In genomic region chr12:118064608-118065007, GRCh38 we compare ENCODE assay signal across 8 cellular contexts. TPM values are rescaled to one million over a fixed set of nuclear protein-coding genes. Genes with fewer than 3 reads are reported as not detected.
A peak's percentile ranks its signal among the peaks of the same experiment; 100 is the strongest.
DNase-seq lines count a peak whose midpoint lies in the region; ATAC-seq and TF ChIP-seq lines count a peak whose summit lies in the region.

No MANE protein-coding gene starts in this region.

- H3K4me3 ChIP-seq in Karpas-422 (ENCODE audit: low read length): no peak overlapping the region
- H3K4me3 ChIP-seq in spleen: no peak overlapping the region

- peaks cover 28% of the 10 kb centered on the region for H3K27me3 Mint-ChIP-seq in central memory CD8-positive, alpha-beta T cell

- H3K9ac ChIP-seq in Karpas-422 (ENCODE audit: low read length): no peak overlapping the region

- intact Hi-C loops in spleen (cut with DNase I; ENCODE audit: low total_unique reads): no loop called here

- H3K9me3 ChIP-seq in Karpas-422 (ENCODE audit: low read length) (no peaks in the 10 kb centered on the region), spleen (no peaks in the 10 kb centered on the region)

- no peak overlapping the region for H3K27ac Mint-ChIP-seq in central memory CD8-positive, alpha-beta T cell (ENCODE audit: low read depth)

- H3K4me3 Mint-ChIP-seq in central memory CD8-positive, alpha-beta T cell: peak overlapping the region; percentile 20

- WGBS in spleen, 5 donors: 16 to 30% (median 18%) methylated on average over 2 of the region's 2 CpGs

- H3K4me1 Mint-ChIP-seq in central memory CD8-positive, alpha-beta T cell: peaks cover 32% of the 10 kb centered on the region

- H3K9me3 Mint-ChIP-seq in central memory CD8-positive, alpha-beta T cell: no peaks in the 10 kb centered on the region

- H3K4me1 ChIP-seq in Karpas-422 (ENCODE audit: low read length) (peaks cover 38% of the 10 kb centered on the region), spleen (peaks cover 16 to 63% (median 46%) of the 10 kb centered on the region in 6 donors)

- no peaks in the 10 kb centered on the region; the same call in 1 of the 2 replicates for H4K20me1 ChIP-seq in Karpas-422 (ENCODE audit: insufficient read depth, low read depth, low read length)

- 0 out of 2 replicates have a peak, but pooled peaks cover 5% of the 10 kb centered on the region for H3K27me3 ChIP-seq in Karpas-422 (ENCODE audit: low read length)
- H3K27me3 ChIP-seq in spleen (replicated peaks in 1 of 7): no peaks in the 10 kb centered on the region

- TF ChIP-seq CTCF in spleen (IDR thresholded peaks at IDR 0.05 in 8 of 11, conservative IDR thresholded peaks at IDR 0.05 in 3 of 11): peak in 2 of 11 experiments; percentile 9 to 35

- TF ChIP-seq POLR2A in spleen (IDR thresholded peaks at IDR 0.05): no peak

- no peaks in the 10 kb centered on the region for H3K9me2 ChIP-seq in Karpas-422 (replicated peaks; ENCODE audit: insufficient read depth, low read length)

- H3K79me2 ChIP-seq in Karpas-422 (ENCODE audit: low read length): no peaks in the 10 kb centered on the region; the same call in 1 of the 2 replicates

- H2AFZ ChIP-seq in Karpas-422 (ENCODE audit: low read length): no peak overlapping the region

- H3K27ac ChIP-seq in Karpas-422 (ENCODE audit: low read length) (no peak overlapping the region), spleen (peak overlapping the region in 6 of 8 donors; percentile 15 to 65 (median 40))

- ATAC-seq in central memory CD8-positive, alpha-beta T cell (replicated peaks; ENCODE audit: extremely low read depth, poor library complexity, severe bottlenecking): no peak
- ATAC-seq in HG03442 (IDR thresholded peaks at IDR 0.05; ENCODE audit: unreplicated experiment) (no peak), GM18858 (IDR thresholded peaks at IDR 0.05; ENCODE audit: unreplicated experiment) (no peak)

- DNase-seq in NOMO-1 treated with DMSO at 0.1 percent for 48 hours (lab: John Stamatoyannopoulos, UW; ENCODE audit: unreplicated experiment) (peak; percentile 27), NOMO-1 treated with dmso at 0.1 percent for 144 hours (lab: John Stamatoyannopoulos, UW; ENCODE audit: unreplicated experiment) (no peak), Karpas-422 (peak; percentile 63), spleen (no peak), COLO668 (lab: John Stamatoyannopoulos, UW; ENCODE audit: unreplicated experiment) (no peak)
- no peak for DNase-seq in central memory CD8-positive, alpha-beta T cell (ENCODE audit: low spot score in 2 of 2)

- H3K4me2 ChIP-seq in Karpas-422 (ENCODE audit: low read depth, low read length, poor library complexity, severe bottlenecking): no peak overlapping the region

- peaks cover 10% of the 10 kb centered on the region for H3K36me3 Mint-ChIP-seq in central memory CD8-positive, alpha-beta T cell (ENCODE audit: insufficient read depth)

- H3K36me3 ChIP-seq in Karpas-422 (ENCODE audit: insufficient read depth, low read length) (no peaks in the 10 kb centered on the region), spleen (no peaks in the 10 kb centered on the region)

RNA-seq across cellular contexts. Expression of gene WSB2, which starts 3.6 kb away (rescaled TPM):
- total RNA-seq in Karpas-422 (2014; rRNA removed; shearing (Covaris generic); ENCODE audit: low replicate concordance): 28.8 and 49.1 TPM in 2 replicates
- total RNA-seq in spleen: 10 to 100 TPM; 33.1 to 63.2 (median 48.9) TPM
- 10 to 100 TPM; 14.4 to 25.3 (median 18.6) TPM for polyA plus RNA-seq in spleen

RNA-seq across cellular contexts. Expression of gene VSIG10, which starts 39.2 kb away (rescaled TPM):
- 5.0 and 23.2 TPM in 2 replicates for total RNA-seq in Karpas-422 (2014; rRNA removed; shearing (Covaris generic); ENCODE audit: low replicate concordance)
- 10 to 100 TPM; 11.6 to 22.9 (median 18.2) TPM for total RNA-seq in spleen
- 1 to 10 TPM; 4.9 to 7.0 (median 5.2) TPM for polyA plus RNA-seq in spleen

RNA-seq across cellular contexts. Expression of gene RFC5, which starts 48.1 kb away (rescaled TPM):
- total RNA-seq in Karpas-422 (2014; rRNA removed; shearing (Covaris generic); ENCODE audit: low replicate concordance): 28.7 and 41.1 TPM in 2 replicates
- total RNA-seq in spleen: 10 to 100 TPM in 5 of 7 donors, 1 to 10 TPM in 2; 8.1 to 18.4 (median 12.6) TPM
- 10 to 100 TPM in 1 of 3 donors, 1 to 10 TPM in 2; 6.6 to 11.0 (median 9.1) TPM for polyA plus RNA-seq in spleen

Comparison
In these comparisons a context has a peak if more than half of its experiments do, and no peak if none do; other contexts are left out.
1. DNase-seq: peak in NOMO-1 treated with DMSO at 0.1 percent for 48 hours (single experiment) and Karpas-422 (single experiment); none in NOMO-1 treated with dmso at 0.1 percent for 144 hours (single experiment), central memory CD8-positive, alpha-beta T cell (0 of 2), spleen (single experiment) and COLO668 (single experiment).